ENCODE assay signal across 8 cellular contexts in the genomic region with DNA sequence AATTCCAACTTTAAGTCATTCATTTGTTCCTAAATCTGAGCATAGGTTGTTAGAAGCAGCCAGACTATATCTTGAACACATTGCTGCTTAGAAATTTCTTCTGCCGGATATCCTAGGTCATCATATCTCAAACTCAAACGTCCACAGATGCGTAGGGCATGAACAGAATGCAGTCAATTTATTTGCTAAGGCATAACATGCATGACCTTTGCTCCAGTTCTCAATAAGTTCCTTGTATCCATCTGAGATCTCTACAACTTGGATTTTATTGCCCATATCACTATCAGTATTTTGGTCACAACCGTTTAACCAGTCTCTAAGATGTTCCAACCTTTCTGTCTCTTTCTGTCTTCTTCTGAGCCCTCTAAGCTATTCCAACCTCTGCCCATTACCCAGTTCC.
"Had no signal": no experiment of that assay in that cellular context is flagged by ENCODE, and none has a peak within 500 bp of the region (broad histone marks: within the 10 kb centered on the region; RNA-seq: fewer than 3 reads in every experiment).

No MANE protein-coding gene starts in this region.

- H3K4me1 Mint-ChIP-seq: IgD-negative memory B cell had no signal

- ATAC-seq: HepG2 had no signal

- H3K27me3 Mint-ChIP-seq: IgD-negative memory B cell had no signal

- H3K36me3 Mint-ChIP-seq: IgD-negative memory B cell had no signal

- H3K9ac ChIP-seq: GM23248, KMS-11 had no signal

- H3K27ac ChIP-seq: GM23248, HL-60, KMS-11 had no signal

- H3K9me3 Mint-ChIP-seq: H9, IgD-negative memory B cell had no signal

- DNase-seq: GM23248, H9, HCEC 1CT, KBM-7 had no signal

- H3K4me3 ChIP-seq: GM23248 had no signal

- H3K27ac Mint-ChIP-seq: IgD-negative memory B cell had no signal

- H3K4me3 Mint-ChIP-seq: H9, IgD-negative memory B cell had no signal
